ENCODE assay signal across 23 cellular contexts in genomic region chr4:32102941-32103340, GRCh38.
"Had no signal": no experiment of that assay in that cellular context is flagged by ENCODE, and none has a peak within 500 bp of the region (broad histone marks: within the 10 kb centered on the region; RNA-seq: fewer than 3 reads in every experiment).

No MANE protein-coding gene starts in this region.

- H3K27me3 ChIP-seq: colonic mucosa, ovary, sigmoid colon, stomach, thyroid gland, upper lobe of left lung, uterus had no signal

- H3K36me3 Mint-ChIP-seq: stimulated activated effector memory CD8-positive, alpha-beta T cell treated with anti-CD3 and anti-CD28 coated beads, Interleukin-12 subunit alpha, Interleukin-12 subunit beta, amount 100 ng/mL, for 72 hours had no signal

- H3K27me3 Mint-ChIP-seq: naive thymus-derived CD8-positive, alpha-beta T cell had no signal

- H3K27ac Mint-ChIP-seq: nephron progenitor cell; stimulated activated effector memory CD8-positive, alpha-beta T cell treated with anti-CD3 and anti-CD28 coated beads, Interleukin-12 subunit alpha, Interleukin-12 subunit beta, amount 100 ng/mL, for 72 hours had no signal

- H3K4me1 Mint-ChIP-seq: naive thymus-derived CD8-positive, alpha-beta T cell; nephron progenitor cell; stimulated activated effector memory CD8-positive, alpha-beta T cell treated with anti-CD3 and anti-CD28 coated beads, Interleukin-12 subunit alpha, Interleukin-12 subunit beta, amount 100 ng/mL, for 72 hours had no signal

- H3K27ac ChIP-seq: colonic mucosa, lower lobe of right lung, ovary, psoas muscle, sigmoid colon, stomach, thyroid gland, upper lobe of left lung, uterus had no signal

- ATAC-seq: left ventricle myocardium superior; lower lobe of right lung; naive thymus-derived CD8-positive, alpha-beta T cell; psoas muscle; right cardiac atrium; stimulated activated effector memory CD8-positive, alpha-beta T cell treated with anti-CD3 and anti-CD28 coated beads, Interleukin-12 subunit alpha, Interleukin-12 subunit beta, amount 100 ng/mL, for 72 hours had no signal

- H3K9me3 Mint-ChIP-seq: nephron progenitor cell had no signal

- DNase-seq: colonic mucosa; dermis blood vessel endothelial cell; effector memory CD4-positive, alpha-beta T cell; left ventricle myocardium superior; lower lobe of right lung; naive thymus-derived CD8-positive, alpha-beta T cell; nephron progenitor cell; nucleus accumbens; ovary; posterior cingulate gyrus; psoas muscle; right cardiac atrium; sigmoid colon; stimulated activated CD4-positive, alpha-beta T cell treated with anti-CD3 and anti-CD28 coated beads, Interleukin-2, amount 100 ng/mL, for 24 hours; stimulated activated CD4-positive, alpha-beta T cell treated with anti-CD3 and anti-CD28 coated beads, Interleukin-4, amount 100 ng/mL, for 24 hours; stimulated activated naive CD4-positive, alpha-beta T cell treated with Interleukin-2 at 50 U/mL for 16 hours; stomach; thyroid gland; uterus had no signal

- H3K36me3 ChIP-seq: colonic mucosa, lower lobe of right lung, ovary, sigmoid colon, stomach, thyroid gland, upper lobe of left lung, uterus had no signal

- H3K9me3 ChIP-seq: colonic mucosa, lower lobe of right lung, ovary, psoas muscle, sigmoid colon, stomach, thyroid gland, upper lobe of left lung, uterus had no signal

- H3K4me3 ChIP-seq: colonic mucosa, lower lobe of right lung, ovary, psoas muscle, sigmoid colon, stomach, thyroid gland, upper lobe of left lung, uterus had no signal

- H3K4me1 ChIP-seq: colonic mucosa, lower lobe of right lung, psoas muscle, sigmoid colon, stomach, thyroid gland, upper lobe of left lung, uterus had no signal

- H3K4me3 Mint-ChIP-seq: naive thymus-derived CD8-positive, alpha-beta T cell; nephron progenitor cell; stimulated activated effector memory CD8-positive, alpha-beta T cell treated with anti-CD3 and anti-CD28 coated beads, Interleukin-12 subunit alpha, Interleukin-12 subunit beta, amount 100 ng/mL, for 72 hours had no signal

- FAIRE-seq: endothelial cell of umbilical vein, keratinocyte had no signal
